Comparison of ENCODE assay signal across 8 cellular contexts in the genomic region with DNA sequence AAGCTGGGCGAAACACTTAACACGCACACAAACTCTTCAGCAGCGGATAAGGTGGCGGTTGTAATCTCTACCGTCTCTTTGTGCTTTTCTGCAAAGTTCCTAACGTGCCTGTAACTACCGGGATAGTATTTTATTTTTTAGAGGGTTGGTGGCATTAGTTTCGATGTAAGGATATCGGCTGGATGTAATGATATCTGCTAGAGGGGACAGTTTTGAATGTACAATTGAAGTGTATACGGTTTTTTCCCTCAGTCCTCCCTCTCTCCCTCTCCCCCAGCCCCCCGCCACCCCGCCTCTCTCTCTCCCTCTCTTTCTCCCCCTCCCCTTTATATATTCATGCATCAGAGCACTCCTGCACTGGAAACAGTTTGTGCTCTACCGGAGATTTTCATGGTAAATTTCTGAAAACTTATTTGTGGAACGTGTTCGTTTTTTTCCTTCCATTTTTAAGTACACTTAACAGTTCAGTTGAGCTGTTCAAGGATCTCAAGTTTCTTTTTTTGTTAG. TPM values are rescaled to one million over a fixed set of nuclear protein-coding genes. Genes with fewer than 3 reads are reported as not detected.
A peak's percentile ranks its signal among the peaks of the same experiment; 100 is the strongest.
DNase-seq lines count a peak whose midpoint lies in the region; ATAC-seq, FAIRE-seq and TF ChIP-seq lines count a peak whose summit lies in the region.

No MANE protein-coding gene starts in this region.

- no peak overlapping the region for H3K4me3 Mint-ChIP-seq in activated CD4-positive, alpha-beta T cell treated with anti-CD3 and anti-CD28 coated beads, Interleukin-2, amount 10 ng/mL, durations not matched to agents 24 days and 14 days

- H3K9me3 ChIP-seq in A549 (no peaks in the 10 kb centered on the region), HUES6 (ENCODE audit: control insufficient read depth, insufficient read depth, low read depth, low read length) (no peaks in the 10 kb centered on the region), right lobe of liver (no peaks in the 10 kb centered on the region)

- H3K36me3 ChIP-seq in HUES6 (ENCODE audit: control insufficient read depth, insufficient read depth, low read length) (no peaks in the 10 kb centered on the region), right lobe of liver (no peaks in the 10 kb centered on the region)

- intact Hi-C loops in right lobe of liver (cut with DNase I): no loop called here
- intact Hi-C loops in activated CD4-positive, alpha-beta T cell treated with anti-CD3 and anti-CD28 coated beads, Interleukin-2, amount 10 ng/mL, durations not matched to agents 24 days and 14 days (cut with micrococcal nuclease): loop anchor here (1.0 to 5.0 kb wide), 3 partner anchors 67 to 247 kb away; no protein-coding TSS in a partner anchor

- no peak for FAIRE-seq in A549 (lab: Jason Lieb, UNC)

- H3K9me3 Mint-ChIP-seq in activated CD4-positive, alpha-beta T cell treated with anti-CD3 and anti-CD28 coated beads, Interleukin-2, amount 10 ng/mL, durations not matched to agents 24 days and 14 days: no peaks in the 10 kb centered on the region

- peak overlapping the region; percentile 73 for H3K9ac ChIP-seq in HUES6 (ENCODE audit: low read length)

- H3K27me3 ChIP-seq in HUES6 (ENCODE audit: control insufficient read depth, insufficient read depth, low read length) (no peaks in the 10 kb centered on the region), right lobe of liver (no peaks in the 10 kb centered on the region)

- ATAC-seq in A549 (no peak), right lobe of liver (peak in 3 of 4 donors; percentile 0 to 1 (median 1)), HG03025 (IDR thresholded peaks at IDR 0.05; ENCODE audit: low FRiP score, unreplicated experiment) (no peak), HG03571 (IDR thresholded peaks at IDR 0.05; ENCODE audit: unreplicated experiment) (no peak), GM18519 (IDR thresholded peaks at IDR 0.05; ENCODE audit: low FRiP score, unreplicated experiment) (no peak)

- H3K27ac Mint-ChIP-seq in activated CD4-positive, alpha-beta T cell treated with anti-CD3 and anti-CD28 coated beads, Interleukin-2, amount 10 ng/mL, durations not matched to agents 24 days and 14 days: no peak overlapping the region

- 50% methylated on average over 13 of the region's 15 CpGs for WGBS in A549 (ENCODE audit: missing lambda C conversion rate)
- 0 to 1% (median 1%) methylated on average over 15 of the region's 15 CpGs for WGBS in adipose tissue, 3 donors
- WGBS in right lobe of liver (ENCODE audit: insufficient coverage, low coverage, low lambda C conversion rate, missing lambda C conversion rate): 0% methylated on average over 15 of the region's 15 CpGs

- peaks cover 16% of the 10 kb centered on the region for H3K4me1 Mint-ChIP-seq in activated CD4-positive, alpha-beta T cell treated with anti-CD3 and anti-CD28 coated beads, Interleukin-2, amount 10 ng/mL, durations not matched to agents 24 days and 14 days

- TF ChIP-seq POLR2A in A549 (IDR thresholded peaks at IDR 0.05; ENCODE audit: low read length): no peak
- no peak for TF ChIP-seq POLR2A in right lobe of liver (IDR thresholded peaks at IDR 0.05)

- no peak for TF ChIP-seq CTCF in A549 (IDR thresholded peaks at IDR 0.05)
- no peak for TF ChIP-seq CTCF in right lobe of liver (IDR thresholded peaks at IDR 0.05)

- H3K27ac ChIP-seq in A549: no peak overlapping the region
- H3K27ac ChIP-seq in HUES6 (ENCODE audit: low read depth, low read length): no peak overlapping the region
- peak overlapping the region; percentile 9 for H3K27ac ChIP-seq in adipose tissue (ENCODE audit: low read depth, low read length)
- peak overlapping the region; percentile 46 to 99 (median 70) for H3K27ac ChIP-seq in right lobe of liver

- CTCF ChIA-PET in A549 (lab: Yijun Ruan, JAX): interaction anchor here (1.2 to 1.7 kb wide), 2 partner anchors 289 to 330 kb away, joined by 3 to 5 read pairs; partner anchors contain the start of gene UMAD1

- no peaks in the 10 kb centered on the region for H3K27me3 Mint-ChIP-seq in activated CD4-positive, alpha-beta T cell treated with anti-CD3 and anti-CD28 coated beads, Interleukin-2, amount 10 ng/mL, durations not matched to agents 24 days and 14 days

- POLR2A ChIA-PET in A549 (lab: Yijun Ruan, JAX): no interaction called here

- peak overlapping the region; percentile 87 for H3K4me3 ChIP-seq in A549
- H3K4me3 ChIP-seq in HUES6 (ENCODE audit: low read depth, low read length): peak overlapping the region; percentile 77
- peak overlapping the region; percentile 56 to 98 (median 94) for H3K4me3 ChIP-seq in right lobe of liver

- no peak for TF ChIP-seq EP300 in A549 (IDR thresholded peaks at IDR 0.05)

- H3K4me1 ChIP-seq in A549 (0 out of 3 replicates have a peak, but pooled peaks cover 5% of the 10 kb centered on the region), HUES6 (ENCODE audit: control insufficient read depth, insufficient read depth, low read length) (peaks cover 30% of the 10 kb centered on the region), right lobe of liver (peaks cover 0 to 6% (median 0%) of the 10 kb centered on the region in 4 donors)

- peak overlapping the region; percentile 82 for H3K4me2 ChIP-seq in A549

- DNase-seq in A549 (ENCODE audit: low read depth in 1 of 2, low spot score in 1 of 2): no peak
- no peak for DNase-seq in right lobe of liver
- no peak for DNase-seq in activated CD4-positive, alpha-beta T cell treated with anti-CD3 and anti-CD28 coated beads, Interleukin-2, amount 10 ng/mL, durations not matched to agents 24 days and 14 days

- H3K36me3 Mint-ChIP-seq in activated CD4-positive, alpha-beta T cell treated with anti-CD3 and anti-CD28 coated beads, Interleukin-2, amount 10 ng/mL, durations not matched to agents 24 days and 14 days (ENCODE audit: low read depth): peaks cover 2% of the 10 kb centered on the region

- no peak for TF ChIP-seq RAD21 in A549 (conservative IDR thresholded peaks at IDR 0.05 in 1 of 2, IDR thresholded peaks at IDR 0.05 in 1 of 2)

TF ChIP-seq in A549, 52 proteins besides CTCF, POLR2A, EP300 and RAD21:
- TF ChIP-seq ZC3H11A (IDR thresholded peaks at IDR 0.05): no peak
- no peak for TF ChIP-seq CBX2 (IDR thresholded peaks at IDR 0.05; ENCODE audit: borderline replicate concordance, low read depth)
- no peak for TF ChIP-seq JUNB (IDR thresholded peaks at IDR 0.05)
- no peak for TF ChIP-seq FOSB (CRISPR knock-in tag; IDR thresholded peaks at IDR 0.05)
- TF ChIP-seq EHF (CRISPR knock-in tag; IDR thresholded peaks at IDR 0.05): no peak
- TF ChIP-seq, protein P1, sequence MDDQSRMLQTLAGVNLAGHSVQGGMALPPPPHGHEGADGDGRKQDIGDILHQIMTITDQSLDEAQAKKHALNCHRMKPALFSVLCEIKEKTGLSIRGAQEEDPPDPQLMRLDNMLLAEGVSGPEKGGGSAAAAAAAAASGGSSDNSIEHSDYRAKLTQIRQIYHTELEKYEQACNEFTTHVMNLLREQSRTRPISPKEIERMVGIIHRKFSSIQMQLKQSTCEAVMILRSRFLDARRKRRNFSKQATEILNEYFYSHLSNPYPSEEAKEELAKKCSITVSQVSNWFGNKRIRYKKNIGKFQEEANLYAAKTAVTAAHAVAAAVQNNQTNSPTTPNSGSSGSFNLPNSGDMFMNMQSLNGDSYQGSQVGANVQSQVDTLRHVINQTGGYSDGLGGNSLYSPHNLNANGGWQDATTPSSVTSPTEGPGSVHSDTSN (IDR thresholded peaks at IDR 0.05): no peak
- TF ChIP-seq ZSCAN20 (CRISPR knock-in tag; IDR thresholded peaks at IDR 0.05): no peak
- TF ChIP-seq MAFK (IDR thresholded peaks at IDR 0.05; ENCODE audit: partially characterized antibody): no peak
- no peak for TF ChIP-seq RFX5 (IDR thresholded peaks at IDR 0.05)
- no peak for TF ChIP-seq MYC (IDR thresholded peaks at IDR 0.05; ENCODE audit: borderline replicate concordance, low read length)
- no peak for TF ChIP-seq BHLHE40 (IDR thresholded peaks at IDR 0.05; ENCODE audit: low read depth, low read length)

RNA-seq across cellular contexts. Expression of gene GLCCI1, which starts 1.6 kb away (rescaled TPM):
- 2.6 and 2.8 TPM in 2 replicates for polyA plus RNA-seq in A549 (2011; rRNA removed)
- polyA plus RNA-seq in A549 (2012; cell fraction: cytosol; rRNA removed): 0.83 and 1.1 TPM in 2 replicates
- 0.78 and 0.88 TPM in 2 replicates for polyA plus RNA-seq in A549 (2012; cell fraction: nucleus; rRNA removed)
- polyA plus RNA-seq in A549 (2017; fragmentation: RNase III; extraction: RNeasy Plus Mini Kit Qiagen cat#74134 plus additional on column Dnase treatment): 0.97 to 2.3 TPM (median 1.2 TPM) in 3 replicates
- 3.8 and 4.9 TPM in 2 replicates for polyA minus RNA-seq in A549 (2011; rRNA and poly(A)+ RNA removed)
- polyA plus RNA-seq in adipose tissue: 1 to 10 TPM; 1.7 to 7.5 (median 2.4) TPM
- 10 to 100 TPM in 1 of 6 experiments, 1 to 10 TPM in 5; 2.4 to 11.1 (median 5.0) TPM for total RNA-seq in right lobe of liver
- total RNA-seq in activated CD4-positive, alpha-beta T cell treated with anti-CD3 and anti-CD28 coated beads, Interleukin-2, amount 10 ng/mL, durations not matched to agents 24 days and 14 days: 10.1 and 10.9 TPM in 2 replicates

Comparison
In these comparisons a context has a peak if more than half of its experiments do, and no peak if none do; other contexts are left out.
1. ATAC-seq: peak in right lobe of liver (3 of 4); none in A549 (0 of 2), HG03025 (single experiment), HG03571 (single experiment) and GM18519 (single experiment).
2. H3K27ac ChIP-seq: peak in adipose tissue (single experiment) and right lobe of liver (3 of 3); none in A549 (0 of 2) and HUES6 (single experiment).
3. Peak in every context shown above with its lines, with median percentiles within 50 percentile points of each other: H3K4me3 ChIP-seq.